Comparison of ENCODE assay signal across 1 cellular context in genomic region chr13:27449936-27450828, GRCh38.
TF ChIP-seq lines count a peak whose summit lies in the region.

TSS of gene MTIF3 (minus strand) at chr13:27450564. CDS start at chr13:27440448, 10,116 bp downstream.

TF ChIP-seq in GM23338, 12 proteins besides CTCF, POLR2A, EP300 and RAD21 (continued from another document):
- TF ChIP-seq ZNF462 (CRISPR knock-in tag; IDR thresholded peaks at IDR 0.05) (no peak), STAT1 (IDR thresholded peaks at IDR 0.05; ENCODE audit: unreplicated experiment) (no peak), ZNF331 (CRISPR knock-in tag; IDR thresholded peaks at IDR 0.05; ENCODE audit: low read depth) (no peak), CREB1 (CRISPR knock-in tag; IDR thresholded peaks at IDR 0.05; ENCODE audit: low read depth) (peak; percentile 44; the same call in 1 of the 2 replicates), EZH2 (IDR thresholded peaks at IDR 0.05; ENCODE audit: low read depth, unreplicated experiment) (no peak), EZH2phosphoT487 (IDR thresholded peaks at IDR 0.05; ENCODE audit: unreplicated experiment) (no peak), NANOG (IDR thresholded peaks at IDR 0.05; ENCODE audit: borderline replicate concordance) (no peak)
